ENCODE assay signal across 18 cellular contexts in the genomic region with DNA sequence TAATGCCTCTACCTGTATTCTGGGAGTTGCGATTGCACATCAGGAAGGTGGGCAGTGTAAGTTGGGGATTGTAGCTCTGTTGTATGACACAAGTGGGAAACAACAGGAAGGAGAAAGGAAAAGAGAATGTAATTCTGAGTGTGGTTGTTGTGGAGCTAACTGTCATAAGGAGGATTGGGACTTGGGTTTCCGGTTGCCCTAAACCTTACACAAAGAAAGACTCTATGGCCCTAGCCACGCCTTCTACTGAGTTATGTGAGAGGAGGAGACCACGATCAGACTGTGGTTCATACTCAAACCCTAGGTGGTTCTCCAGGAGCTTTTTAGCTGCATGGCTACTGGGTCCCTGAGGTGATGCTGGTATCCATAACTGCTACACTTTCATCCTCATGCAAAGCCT.
DNase-seq lines count a peak whose midpoint lies in the region; ATAC-seq and TF ChIP-seq lines count a peak whose summit lies in the region.
"Had no signal": no experiment of that assay in that cellular context is flagged by ENCODE, and none has a peak within 500 bp of the region (broad histone marks: within the 10 kb centered on the region; RNA-seq: fewer than 3 reads in every experiment).

No MANE protein-coding gene starts in this region.

- no peak overlapping the region for H3K23ac ChIP-seq in trophoblast cell (ENCODE audit: low read length)

- no peaks in the 10 kb centered on the region for H3K36me3 ChIP-seq in Panc1 (ENCODE audit: control insufficient read depth, insufficient read depth, low read length)
- H3K36me3 ChIP-seq in trophoblast cell (ENCODE audit: control insufficient read depth in 1 of 2, insufficient read depth in 2 of 2, low read length in 2 of 2): no peaks in the 10 kb centered on the region

- no peaks in the 10 kb centered on the region for H3K9me3 ChIP-seq in Panc1 (ENCODE audit: control insufficient read depth, insufficient read depth, low read depth, low read length)
- H3K9me3 ChIP-seq in trophoblast cell (ENCODE audit: insufficient read depth, low read depth, low read length): no peaks in the 10 kb centered on the region

- POLR2A ChIA-PET in Panc1 (lab: Charles Lee): no interaction called here

- peak overlapping the region; percentile 36 for H4K8ac ChIP-seq in trophoblast cell (ENCODE audit: low read depth, low read length)

- no peak overlapping the region for H3K4ac ChIP-seq in trophoblast cell (ENCODE audit: low read depth, low read length)

- H3K4me1 ChIP-seq in Panc1 (ENCODE audit: control insufficient read depth, insufficient read depth, low read length) (peaks cover 7% of the 10 kb centered on the region; the same call in 1 of the 2 replicates), trophoblast cell (ENCODE audit: control insufficient read depth in 1 of 2, insufficient read depth in 2 of 2, low read length in 2 of 2) (peaks cover 4 to 6% of the 10 kb centered on the region in 2 experiments)

- no peak overlapping the region for H2BK5ac ChIP-seq in trophoblast cell (ENCODE audit: low read depth, low read length, poor library complexity)

- H3K27ac ChIP-seq in Panc1 (ENCODE audit: low read length) (no peak overlapping the region), trophoblast cell (ENCODE audit: low read depth, low read length) (no peak overlapping the region)

- no peak overlapping the region for H2AK5ac ChIP-seq in trophoblast cell (ENCODE audit: low read length)

- H4K12ac ChIP-seq in trophoblast cell (ENCODE audit: low read depth, low read length): no peak overlapping the region

- H2BK120ac ChIP-seq in trophoblast cell (ENCODE audit: insufficient read depth, low read length, poor library complexity): no peak overlapping the region

- no peak overlapping the region for H3K9ac ChIP-seq in trophoblast cell (ENCODE audit: low read length)

- H3K4me2 ChIP-seq in trophoblast cell (ENCODE audit: low read length): no peak overlapping the region

- CTCF ChIA-PET in Panc1 (lab: Charles Lee): no interaction called here

- no peak overlapping the region for H2BK12ac ChIP-seq in trophoblast cell (ENCODE audit: low read length)

- no peak overlapping the region for H2AFZ ChIP-seq in trophoblast cell (ENCODE audit: insufficient read depth, low read length, poor library complexity)

- H3K27me3 ChIP-seq in Panc1 (ENCODE audit: control insufficient read depth, insufficient read depth, low read length) (no peaks in the 10 kb centered on the region), trophoblast cell (ENCODE audit: insufficient read depth, low read length) (no peaks in the 10 kb centered on the region)

- H3K4me3 ChIP-seq in Panc1 (ENCODE audit: low read depth in 2 of 2, low read length in 2 of 2) (no peak overlapping the region), trophoblast cell (ENCODE audit: low read depth, low read length) (no peak overlapping the region)

- H3K14ac ChIP-seq in trophoblast cell (ENCODE audit: low read length): no peak overlapping the region

- peaks cover 4% of the 10 kb centered on the region for H3K79me1 ChIP-seq in trophoblast cell (ENCODE audit: low read length)

- no peaks in the 10 kb centered on the region for H3K79me2 ChIP-seq in trophoblast cell (ENCODE audit: control insufficient read depth, insufficient read depth, low read length, poor library complexity)

- WGBS in trophoblast cell (ENCODE audit: extremely low coverage, insufficient coverage, insufficient read length): no CpG with 5 or more reads among the region's 4 CpGs

- in situ Hi-C loops in Panc1 (cut with HindIII; ENCODE audit: low pct_unique_long_range_greater_than_20kb, low sequenced_read_pairs): no loop called here

- no peak overlapping the region for H3K18ac ChIP-seq in trophoblast cell (ENCODE audit: low read length)

- DNase-seq in H4 (ENCODE audit: low spot score) (peak; percentile 27), Panc1 (ENCODE audit: low read depth, low spot score) (no peak), epidermal melanocyte (ENCODE audit: insufficient read length, low spot score) (peak; percentile 24), trophoblast cell (no peak)
- no peak for DNase-seq in activated CD4-positive, alpha-beta T cell treated with anti-CD3 and anti-CD28 coated beads for 48 hours
- no peak for DNase-seq in stimulated activated CD4-positive, alpha-beta T cell treated with anti-CD3 and anti-CD28 coated beads, Interleukin-4, amount 100 ng/mL, for 24 hours
- DNase-seq: ACHN; CD4-positive, alpha-beta T cell; DMS 273 treated with DMSO at 0.1 percent for 48 hours; EL; H9; NCI-H1092; NCI-H1694; NCI-H2107; NCI-H226; NCI-H526; OCI-M1 had no signal

- H4K91ac ChIP-seq in trophoblast cell (ENCODE audit: low read depth, low read length): no peak overlapping the region

- ATAC-seq in Panc1: peak; percentile 49; the same call in 1 of the 2 replicates
- no peak for ATAC-seq in GM18873 (IDR thresholded peaks at IDR 0.05; ENCODE audit: low FRiP score, unreplicated experiment)

- TF ChIP-seq CTCF in Panc1 (IDR thresholded peaks at IDR 0.05): no peak

- intact Hi-C loops in Panc1 (cut with micrococcal nuclease; ENCODE audit: unreplicated experiment): no loop called here

- no TSS peak for BruUV-seq in Panc1 (replicated peaks; lab: Mats Ljungman, UMichigan)

Comparison
In these comparisons a context has a peak if more than half of its experiments do, and no peak if none do; other contexts are left out.
1. DNase-seq: peak in H4 (single experiment) and epidermal melanocyte (single experiment); none in Panc1 (single experiment), trophoblast cell (0 of 2), activated CD4-positive, alpha-beta T cell treated with anti-CD3 and anti-CD28 coated beads for 48 hours (single experiment) and stimulated activated CD4-positive, alpha-beta T cell treated with anti-CD3 and anti-CD28 coated beads, Interleukin-4, amount 100 ng/mL, for 24 hours (single experiment).